ENCODE assay signal across 8 cellular contexts in the genomic region with DNA sequence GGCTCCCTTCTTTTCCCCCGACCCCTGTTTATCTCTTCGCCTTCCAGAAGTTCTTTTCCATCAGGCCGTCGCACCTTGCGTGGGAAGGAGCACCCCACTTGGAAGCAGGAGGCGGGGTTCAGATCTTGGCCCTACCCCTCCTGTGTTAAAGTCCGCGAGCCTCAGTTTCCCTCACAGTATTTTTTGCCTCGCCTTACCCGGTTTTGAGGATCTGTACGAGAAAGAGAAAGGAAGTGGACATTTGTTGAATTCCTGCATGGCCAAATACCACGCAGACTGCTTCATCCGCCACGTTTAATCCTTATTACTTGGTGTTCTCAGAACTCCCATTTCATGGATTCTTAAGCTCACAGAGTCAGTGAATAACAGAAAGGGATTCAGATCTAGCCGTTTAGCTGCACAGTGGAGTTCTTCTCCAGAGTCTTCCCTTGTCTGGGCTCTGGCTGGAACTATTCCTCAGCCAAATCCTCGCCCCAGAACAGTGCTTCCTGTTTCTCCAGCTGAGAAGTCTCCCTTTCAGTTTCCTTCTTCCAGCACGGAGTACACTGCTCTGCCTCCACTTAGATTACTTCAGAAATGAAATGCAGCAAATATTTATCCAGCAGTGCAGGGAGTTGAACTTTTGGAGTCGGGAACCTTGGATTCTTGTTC. TPM values are rescaled to one million over a fixed set of nuclear protein-coding genes. Genes with fewer than 3 reads are reported as not detected.
DNase-seq lines count a peak whose midpoint lies in the region; ATAC-seq and TF ChIP-seq lines count a peak whose summit lies in the region.

No MANE protein-coding gene starts in this region.

- peaks cover 5% of the 10 kb centered on the region for H3K4me1 ChIP-seq in NT2/D1 (ENCODE audit: insufficient read depth, insufficient read length)
- H3K4me1 ChIP-seq in mesodermal cell (ENCODE audit: control insufficient read depth, insufficient read depth, low read length, poor library complexity, severe bottlenecking): no peaks in the 10 kb centered on the region
- no peaks in the 10 kb centered on the region for H3K4me1 ChIP-seq in urinary bladder (ENCODE audit: insufficient read depth)

- peak; percentile 10 for ATAC-seq in GM19035 (IDR thresholded peaks at IDR 0.05; ENCODE audit: unreplicated experiment)

- H3K9me3 ChIP-seq in NT2/D1 (ENCODE audit: insufficient read depth, low read length) (no peaks in the 10 kb centered on the region), mesodermal cell (ENCODE audit: control insufficient read depth, low read length) (no peaks in the 10 kb centered on the region)

- no peak for TF ChIP-seq CTCF in dorsolateral prefrontal cortex (IDR thresholded peaks at IDR 0.05 in 54 of 56, conservative IDR thresholded peaks at IDR 0.05 in 2 of 56; ENCODE audit: low read depth in 1 of 56, partially characterized antibody in 56 of 56)

- H3K4me3 ChIP-seq in NT2/D1 (ENCODE audit: insufficient read length, low read depth) (peak overlapping the region; percentile 79), dorsolateral prefrontal cortex (peak overlapping the region; percentile 59 to 98 (median 88)), mesodermal cell (ENCODE audit: extremely low read depth, insufficient read depth, low read length, poor library complexity, severe bottlenecking) (peak overlapping the region; percentile 62), urinary bladder (ENCODE audit: low read depth, low read length) (peak overlapping the region; percentile 57)

- DNase-seq in NT2/D1 (ENCODE audit: low read depth, low spot score) (no peak), dorsolateral prefrontal cortex (no peak), NCI-H2029 (lab: John Stamatoyannopoulos, UW) (no peak), amniotic stem cell (lab: John Stamatoyannopoulos, UW) (no peak), NCI-H187 (lab: John Stamatoyannopoulos, UW) (no peak)

- H3K27me3 ChIP-seq in NT2/D1 (ENCODE audit: insufficient read depth, insufficient read length) (no peaks in the 10 kb centered on the region), dorsolateral prefrontal cortex (no peaks in the 10 kb centered on the region)

- H3K36me3 ChIP-seq in NT2/D1 (ENCODE audit: insufficient read depth, insufficient read length, low read length) (peaks cover 6% of the 10 kb centered on the region), mesodermal cell (ENCODE audit: control insufficient read depth, insufficient read depth, low read length) (peaks cover 13% of the 10 kb centered on the region), urinary bladder (ENCODE audit: insufficient read depth) (no peaks in the 10 kb centered on the region)

- peak overlapping the region; percentile 98 for H3K9ac ChIP-seq in NT2/D1 (ENCODE audit: insufficient read length, low read depth)

- intact Hi-C loops in dorsolateral prefrontal cortex (cut with DNase I): loop anchor here (1.0 to 5.0 kb wide), 5 partner anchors 11 to 62 kb away; a partner anchor contains a TSS

- 32 to 38% methylated on average over 13 to 15 of the region's 18 CpGs for whole genome bisulfite sequencing in mesodermal cell (ENCODE audit: insufficient coverage in 2 of 2), 2 experiments
- WGBS in urinary bladder: 3% methylated on average over 18 of the region's 18 CpGs

- H3K27ac ChIP-seq in dorsolateral prefrontal cortex: peak overlapping the region; percentile 63 to 99 (median 97)
- peak overlapping the region; percentile 72 for H3K27ac ChIP-seq in mesodermal cell (ENCODE audit: low read depth, low read length, severe bottlenecking)
- peak overlapping the region; percentile 77 for H3K27ac ChIP-seq in urinary bladder (ENCODE audit: low read depth)

RNA-seq across cellular contexts. Expression of a gene that starts 0.6 kb away (rescaled TPM):
- total RNA-seq in dorsolateral prefrontal cortex (100 to 1,000 TPM in 56 of 120 experiments, 10 to 100 TPM in 64; 63.3 to 177 (median 99.3) TPM), urinary bladder (43.1 TPM)
- 151 TPM for polyA plus RNA-seq in mesodermal cell (2013, experiment 1 of 2)
- polyA plus RNA-seq in mesodermal cell (2013, experiment 2 of 2): 126 TPM
- polyA plus RNA-seq in urinary bladder: 120 TPM

RNA-seq across cellular contexts. Expression of a gene that starts 11.2 kb away (rescaled TPM):
- total RNA-seq in dorsolateral prefrontal cortex (10 to 100 TPM; 58.7 to 87.3 (median 69.6) TPM), urinary bladder (35.6 TPM)
- polyA plus RNA-seq in mesodermal cell (2013, experiment 1 of 2): 46.5 TPM
- polyA plus RNA-seq in mesodermal cell (2013, experiment 2 of 2): 38.1 TPM
- 37.9 TPM for polyA plus RNA-seq in urinary bladder

RNA-seq across cellular contexts. Expression of a gene that starts 32.9 kb away (rescaled TPM):
- 10 to 100 TPM; 15.7 to 35.8 (median 22.7) TPM for total RNA-seq in dorsolateral prefrontal cortex
- polyA plus RNA-seq in mesodermal cell (2013, experiment 1 of 2): 11.8 TPM
- 11.0 TPM for polyA plus RNA-seq in mesodermal cell (2013, experiment 2 of 2)
- total RNA-seq in urinary bladder: 8.4 TPM
- 27.2 TPM for polyA plus RNA-seq in urinary bladder

RNA-seq across cellular contexts. Expression of a gene that starts 33.6 kb away (rescaled TPM):
- total RNA-seq in dorsolateral prefrontal cortex (10 to 100 TPM; 38.6 to 73.9 (median 52.6) TPM), urinary bladder (22.3 TPM)
- 84.6 TPM for polyA plus RNA-seq in mesodermal cell (2013, experiment 1 of 2)
- polyA plus RNA-seq in mesodermal cell (2013, experiment 2 of 2): 76.6 TPM
- polyA plus RNA-seq in urinary bladder: 82.3 TPM

RNA-seq across cellular contexts. Expression of a gene that starts 36.4 kb away (rescaled TPM):
- total RNA-seq in dorsolateral prefrontal cortex: 10 to 100 TPM; 38.6 to 87.0 (median 61.2) TPM
- polyA plus RNA-seq in mesodermal cell (2013, experiment 1 of 2): 24.1 TPM
- polyA plus RNA-seq in mesodermal cell (2013, experiment 2 of 2): 17.5 TPM
- total RNA-seq in urinary bladder: 10.4 TPM
- 20.9 TPM for polyA plus RNA-seq in urinary bladder
